In the genomic region with DNA sequence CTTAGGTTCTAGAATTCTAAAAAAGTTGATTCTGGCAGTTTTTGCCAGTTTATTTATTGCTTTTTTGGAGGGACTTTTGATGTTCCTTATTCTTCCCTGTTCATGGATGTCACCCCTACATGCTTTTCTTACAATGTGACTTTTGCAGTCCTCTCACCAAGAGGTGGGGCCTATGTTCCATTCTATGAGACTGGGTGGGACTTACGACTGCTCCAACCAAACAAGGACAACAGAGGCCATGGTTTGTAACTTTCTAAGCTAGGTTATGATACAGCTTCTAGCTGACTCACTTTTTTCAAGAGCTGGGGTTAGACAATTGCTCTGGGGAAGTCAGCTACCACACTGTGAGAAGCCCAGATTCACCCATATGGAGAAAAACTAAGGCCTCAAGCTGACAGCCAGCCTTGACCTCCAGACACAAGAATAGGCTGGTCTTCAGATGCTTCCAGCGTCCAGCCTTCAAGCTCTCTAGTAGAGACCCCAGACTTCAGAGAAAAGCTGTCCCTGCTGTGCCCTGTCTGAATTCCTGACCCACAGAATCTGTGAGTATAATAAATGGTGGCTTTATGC, we compare ENCODE assay signal across 12 cellular contexts. TPM values are rescaled to one million over a fixed set of nuclear protein-coding genes. Genes with fewer than 3 reads are reported as not detected.
A peak's percentile ranks its signal among the peaks of the same experiment; 100 is the strongest.
DNase-seq lines count a peak whose midpoint lies in the region; ATAC-seq, FAIRE-seq and TF ChIP-seq lines count a peak whose summit lies in the region.
"Had no signal": no experiment of that assay in that cellular context is flagged by ENCODE, and none has a peak within 500 bp of the region (broad histone marks: within the 10 kb centered on the region; RNA-seq: fewer than 3 reads in every experiment).

No MANE protein-coding gene starts in this region.

- H3K4me1 ChIP-seq in left lung: no peaks in the 10 kb centered on the region
- no peaks in the 10 kb centered on the region for H3K4me1 ChIP-seq in sigmoid colon

- DNase-seq in AG08395 (ENCODE audit: low spot score): peak; percentile 66
- DNase-seq in HS-5 (ENCODE audit: low read depth): peak; percentile 14
- DNase-seq in bronchial epithelial cell (ENCODE audit: low read depth): peak; percentile 45
- no peak for DNase-seq in left lung
- no peak for DNase-seq in GM10266 (ENCODE audit: extremely low spot score)
- DNase-seq in sigmoid colon: no peak
- no peak for DNase-seq in iPS-NIHi7 (ENCODE audit: extremely low spot score)
- DNase-seq in NCI-H1436 (lab: John Stamatoyannopoulos, UW): no peak
- DNase-seq: COR-L47, NCI-H2107, SW 1271 had no signal

- FAIRE-seq in bronchial epithelial cell (lab: Jason Lieb, UNC): no peak

- peak; percentile 26 for ATAC-seq in left lung
- ATAC-seq: natural killer cell treated with Interleukin-12 subunit alpha and Interleukin-12 subunit beta and Interleukin-15 and Interleukin-18, amount 100 ng/mL, for 72 hours had no signal

- TF ChIP-seq EP300 in sigmoid colon (IDR thresholded peaks at IDR 0.05): no peak

- WGBS in sigmoid colon, 2 donors: 61 to 75% methylated on average over 2 of the region's 2 CpGs

- TF ChIP-seq CTCF in bronchial epithelial cell (IDR thresholded peaks at IDR 0.05; ENCODE audit: insufficient read depth, low read length, severe bottlenecking): no peak
- no peak for TF ChIP-seq CTCF in left lung (IDR thresholded peaks at IDR 0.05)
- TF ChIP-seq CTCF in GM10266 (IDR thresholded peaks at IDR 0.05; ENCODE audit: control insufficient read depth, insufficient read depth, low read depth, missing control alignments): no peak
- no peak for TF ChIP-seq CTCF in sigmoid colon (IDR thresholded peaks at IDR 0.05)

- H3K9me3 ChIP-seq in left lung: no peaks in the 10 kb centered on the region
- no peaks in the 10 kb centered on the region for H3K9me3 ChIP-seq in sigmoid colon

- H3K4me3 ChIP-seq in bronchial epithelial cell (ENCODE audit: low read depth, low read length) (no peak overlapping the region), left lung (no peak overlapping the region), sigmoid colon (no peak overlapping the region)

- H3K27ac ChIP-seq in left lung (no peak overlapping the region), sigmoid colon (no peak overlapping the region)

- intact Hi-C loops in left lung (cut with DNase I) (loop anchor here in 1 of 2 donors (10.0 kb wide), 1 partner anchor 335 kb away; no protein-coding TSS in a partner anchor), sigmoid colon (cut with DNase I) (loop anchor here (10.0 kb wide), 2 partner anchors 605 to 985 kb away; partner anchors contain the start of genes HELQ and MRPS18C)

- H3K36me3 ChIP-seq in bronchial epithelial cell (ENCODE audit: control insufficient read depth, insufficient read depth, low read length) (no peaks in the 10 kb centered on the region), left lung (peaks cover 0 to 6% of the 10 kb centered on the region in 2 donors), sigmoid colon (no peaks in the 10 kb centered on the region)

- no peak for TF ChIP-seq POLR2A in sigmoid colon (IDR thresholded peaks at IDR 0.05)

- H3K27me3 ChIP-seq in bronchial epithelial cell (ENCODE audit: control insufficient read depth, insufficient read depth, low read length) (no peaks in the 10 kb centered on the region), left lung (no peaks in the 10 kb centered on the region), sigmoid colon (no peaks in the 10 kb centered on the region)

RNA-seq across cellular contexts. Expression of gene ENOPH1, which starts 39.5 kb away (rescaled TPM):
- total RNA-seq in bronchial epithelial cell: 94.3 and 136 TPM in 2 replicates
- 10 to 100 TPM; 26.1 to 34.0 TPM for total RNA-seq in left lung
- 10 to 100 TPM; 15.5 to 21.8 (median 18.9) TPM for total RNA-seq in sigmoid colon
- 10 to 100 TPM; 22.2 to 31.9 (median 26.4) TPM for polyA plus RNA-seq in sigmoid colon

RNA-seq across cellular contexts. Expression of gene HNRNPDL, which starts 39.6 kb away (rescaled TPM):
- total RNA-seq in bronchial epithelial cell: 95.9 and 141 TPM in 2 replicates
- total RNA-seq in left lung: 100 to 1,000 TPM; 139 to 218 TPM
- total RNA-seq in sigmoid colon: 100 to 1,000 TPM; 157 to 253 (median 194) TPM
- polyA plus RNA-seq in sigmoid colon: 100 to 1,000 TPM in 2 of 3 donors, 10 to 100 TPM in 1; 70.5 to 187 (median 129) TPM

Comparison
In these comparisons a context has a peak if more than half of its experiments do, and no peak if none do; other contexts are left out.
1. DNase-seq: peak in AG08395 (single experiment), HS-5 (single experiment) and bronchial epithelial cell (single experiment); none in left lung (0 of 2), GM10266 (single experiment), sigmoid colon (single experiment), iPS-NIHi7 (single experiment) and NCI-H1436 (single experiment).